8 cellular contexts compared by ENCODE assay signal in the genomic region with DNA sequence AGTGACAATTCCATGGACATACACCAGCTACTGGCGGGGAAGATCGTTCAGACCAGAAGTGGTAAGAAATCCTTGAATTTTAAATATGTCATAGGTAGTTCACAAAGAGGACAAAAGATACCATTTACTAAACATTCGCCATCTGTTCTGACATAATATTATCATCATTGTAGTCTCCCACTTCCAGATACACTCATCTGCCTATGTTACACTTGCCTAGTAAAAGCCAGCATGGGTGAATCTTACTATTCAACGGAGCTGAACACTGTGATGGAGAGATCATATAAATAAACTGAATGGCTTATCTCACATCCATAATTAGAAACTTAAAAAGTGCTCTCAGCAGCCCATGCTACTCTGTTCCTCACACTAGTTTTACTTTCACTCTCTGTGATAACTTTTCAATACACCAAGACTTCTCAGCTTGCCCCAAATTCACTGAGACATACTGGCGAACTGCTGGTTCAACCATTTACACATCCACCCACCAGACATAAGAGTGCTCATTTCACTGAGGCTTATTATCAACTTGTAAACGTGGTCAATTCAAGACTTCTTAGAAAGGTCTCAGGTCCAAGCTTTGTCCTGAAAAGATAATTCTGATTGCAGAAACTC. TPM values are rescaled to one million over a fixed set of nuclear protein-coding genes. Genes with fewer than 3 reads are reported as not detected.
A peak's percentile ranks its signal among the peaks of the same experiment; 100 is the strongest.
DNase-seq lines count a peak whose midpoint lies in the region; ATAC-seq, FAIRE-seq and TF ChIP-seq lines count a peak whose summit lies in the region.

No MANE protein-coding gene starts in this region.

- H3K9ac ChIP-seq in HUES6 (ENCODE audit: low read length) = peak overlapping the region; percentile 97
- peak overlapping the region; percentile 100 for H3K9ac ChIP-seq in keratinocyte (ENCODE audit: control insufficient read depth, extremely low read depth, insufficient read depth, low read length)

- H3K27ac ChIP-seq in HUES6 (ENCODE audit: low read depth, low read length) = peak overlapping the region; percentile 91
- peak overlapping the region; percentile 91 to 100 (median 99) for H3K27ac ChIP-seq in adrenal gland
- peak overlapping the region; percentile 99 for H3K27ac ChIP-seq in keratinocyte (ENCODE audit: control insufficient read depth, insufficient read depth, low read length)
- peak overlapping the region; percentile 91 for H3K27ac ChIP-seq in temporal lobe (ENCODE audit: low read depth, low read length)

- DNase-seq in GM12865 (ENCODE audit: low read depth) = no peak
- no peak for DNase-seq in adrenal gland
- DNase-seq in keratinocyte (ENCODE audit: low read depth, low spot score) = no peak
- DNase-seq in EL = no peak
- DNase-seq in NCI-H1105 treated with DMSO at 0.1 percent for 48 hours (lab: John Stamatoyannopoulos, UW) = no peak

- H2AFZ ChIP-seq in keratinocyte (ENCODE audit: control insufficient read depth, low read length) = peak overlapping the region; percentile 94

- no peaks in the 10 kb centered on the region for H3K9me1 ChIP-seq in keratinocyte (ENCODE audit: control insufficient read depth, extremely low read depth, insufficient read depth, low read length)

- H3K9me3 ChIP-seq in HUES6 (ENCODE audit: control insufficient read depth, insufficient read depth, low read depth, low read length) (no peaks in the 10 kb centered on the region), adrenal gland (replicated peaks in 1 of 3) (no peaks in the 10 kb centered on the region), keratinocyte (ENCODE audit: control insufficient read depth, low read depth, low read length) (no peaks in the 10 kb centered on the region)

- TF ChIP-seq CTCF in GM12865 (IDR thresholded peaks at IDR 0.05; ENCODE audit: insufficient read depth, low read depth, low read length, missing control alignments) = no peak
- TF ChIP-seq CTCF in adrenal gland (IDR thresholded peaks at IDR 0.05) = peak in 2 of 6 experiments; percentile 86 to 89
- TF ChIP-seq CTCF in keratinocyte (optimal IDR thresholded peaks at IDR 0.05 in 1 of 3, IDR thresholded peaks at IDR 0.05 in 1 of 3, conservative IDR thresholded peaks at IDR 0.05 in 1 of 3; ENCODE audit: extremely low read depth in 1 of 3, insufficient read depth in 2 of 3, low read length in 3 of 3) = no peak

- FAIRE-seq in keratinocyte (lab: Jason Lieb, UNC) = peak; percentile 39

- dilution Hi-C loops in keratinocyte (cut with MboI; ENCODE audit: extremely low pct_ligation_motif_present, low sequenced_read_pairs) = no loop called here

- H3K27me3 ChIP-seq in HUES6 (ENCODE audit: control insufficient read depth, insufficient read depth, low read length) (no peaks in the 10 kb centered on the region), adrenal gland (no peaks in the 10 kb centered on the region), keratinocyte (ENCODE audit: control insufficient read depth, extremely low read depth, insufficient read depth, low read length) (no peaks in the 10 kb centered on the region)

- TF ChIP-seq POLR2A in adrenal gland (IDR thresholded peaks at IDR 0.05) = peak in 1 of 2 donors; percentile 23

- WGBS in adrenal gland, 4 donors = 9 to 16% (median 11%) methylated on average over 6 of the region's 6 CpGs

- H3K79me2 ChIP-seq in keratinocyte (ENCODE audit: control insufficient read depth, insufficient read depth, low read length) = peaks cover 45% of the 10 kb centered on the region

- peak overlapping the region; percentile 92 for H3K4me2 ChIP-seq in keratinocyte (ENCODE audit: control insufficient read depth, extremely low read depth, insufficient read depth, low read depth, low read length)

- peaks cover 22% of the 10 kb centered on the region for H4K20me1 ChIP-seq in keratinocyte (ENCODE audit: control insufficient read depth, extremely low read depth, insufficient read depth, low read length)

- H3K4me1 ChIP-seq in HUES6 (ENCODE audit: control insufficient read depth, insufficient read depth, low read length) (peaks cover 22% of the 10 kb centered on the region), adrenal gland (replicated peaks in 1 of 2) (peaks cover 8 to 35% of the 10 kb centered on the region in 2 donors), keratinocyte (ENCODE audit: control insufficient read depth, extremely low read depth, insufficient read depth, low read length) (peaks cover 27% of the 10 kb centered on the region)

- intact Hi-C loops in adrenal gland (cut with DNase I) = loop anchor here in 1 of 2 donors (10.0 kb wide), 2 partner anchors 100 to 230 kb away; no protein-coding TSS in a partner anchor

- peak; percentile 58 for ATAC-seq in GM21529 (IDR thresholded peaks at IDR 0.05; ENCODE audit: unreplicated experiment)

- peak overlapping the region; percentile 84 for H3K4me3 ChIP-seq in GM12865 (ENCODE audit: low read depth, low read length)
- H3K4me3 ChIP-seq in HUES6 (ENCODE audit: low read depth, low read length) = peak overlapping the region; percentile 84
- H3K4me3 ChIP-seq in adrenal gland = peak overlapping the region; percentile 21 to 89 (median 40)
- peak overlapping the region; percentile 74 to 97 (median 93) for H3K4me3 ChIP-seq in keratinocyte (ENCODE audit: control insufficient read depth in 2 of 3, extremely low read depth in 1 of 3, insufficient read depth in 2 of 3, low read depth in 1 of 3, low read length in 3 of 3)

- H3K36me3 ChIP-seq in HUES6 (ENCODE audit: control insufficient read depth, insufficient read depth, low read length) (no peaks in the 10 kb centered on the region), adrenal gland (replicated peaks in 1 of 2) (no peaks in the 10 kb centered on the region), keratinocyte (ENCODE audit: control insufficient read depth in 2 of 2, extremely low read depth in 1 of 2, insufficient read depth in 2 of 2, low read length in 2 of 2) (no peaks in the 10 kb centered on the region)

RNA-seq across cellular contexts. Expression of a gene that starts 0.5 kb away (rescaled TPM):
- total RNA-seq in adrenal gland = 100 to 1,000 TPM in 2 of 8 donors, 10 to 100 TPM in 6; 47.8 to 103 (median 78.2) TPM
- 10 to 100 TPM; 44.4 to 64.4 (median 46.5) TPM for polyA plus RNA-seq in adrenal gland
- polyA plus RNA-seq in keratinocyte = 74.8 to 88.6 TPM (median 77.5 TPM) in 3 replicates
- polyA plus RNA-seq in keratinocyte (2011; ENCODE audit: low read depth) = 117 TPM
- 35.3 and 60.0 TPM in 2 replicates for polyA plus RNA-seq in keratinocyte (2011; cell fraction: cytosol; rRNA removed)
- polyA plus RNA-seq in keratinocyte (2011; cell fraction: nucleus; rRNA removed) = 274 and 275 TPM in 2 replicates
- polyA plus RNA-seq in keratinocyte (2012; ENCODE audit: low replicate concordance) = 72.2 and 86.9 TPM in 2 replicates
- 73.6 to 167 TPM (median 110 TPM) in 3 replicates for polyA minus RNA-seq in keratinocyte
- 34.7 TPM for polyA minus RNA-seq in keratinocyte (2011; cell fraction: cytosol; rRNA and poly(A)+ RNA removed)
- polyA minus RNA-seq in keratinocyte (2011; cell fraction: nucleus; rRNA and poly(A)+ RNA removed) = 158 and 307 TPM in 2 replicates
- total RNA-seq in temporal lobe = 43.8 TPM

Comparison
In these comparisons a context has a peak if more than half of its experiments do, and no peak if none do; other contexts are left out.
1. H3K4me3 ChIP-seq: peak in every context shown above with its lines; median percentile 93 in keratinocyte; 84 in GM12865; 84 in HUES6; 40 in adrenal gland.